Comparison of ENCODE assay signal across 14 cellular contexts in genomic region chr1:182761396-182762395, GRCh38. TPM values are rescaled to one million over a fixed set of nuclear protein-coding genes. Genes with fewer than 3 reads are reported as not detected.
DNase-seq lines count a peak whose midpoint lies in the region; ATAC-seq and TF ChIP-seq lines count a peak whose summit lies in the region.
"Had no signal": no experiment of that assay in that cellular context is flagged by ENCODE, and none has a peak within 500 bp of the region (broad histone marks: within the 10 kb centered on the region; RNA-seq: fewer than 3 reads in every experiment).

No MANE protein-coding gene starts in this region.

- H3K27me3 ChIP-seq in MG63 (no peaks in the 10 kb centered on the region), mammary epithelial cell (ENCODE audit: insufficient read depth, low read length) (no peaks in the 10 kb centered on the region)
- H3K27me3 ChIP-seq: dorsolateral prefrontal cortex had no signal

- no peak for ATAC-seq in activated T-cell treated with anti-CD3 and anti-CD28 coated beads, Interleukin-2, amount 50 U/mL, for 4 hours

- CTCF ChIA-PET in activated naive CD4-positive, alpha-beta T cell treated with anti-CD3 and anti-CD28 coated beads for 36 hours (lab: Charles Lee) = interaction anchor here (1.0 to 2.4 kb wide), 4 partner anchors 163 to 676 kb away, joined by 3 to 7 read pairs (median 4); no protein-coding TSS in a partner anchor
- CTCF ChIA-PET in mammary epithelial cell (lab: Charles Lee; ENCODE audit: low non-redundant PET) = no interaction called here

- no peak overlapping the region for H3K9ac ChIP-seq in mammary epithelial cell (ENCODE audit: insufficient read depth, low read length)

- H3K4me1 Mint-ChIP-seq in activated naive CD4-positive, alpha-beta T cell treated with anti-CD3 and anti-CD28 coated beads for 36 hours (ENCODE audit: low read depth) = peaks cover 11% of the 10 kb centered on the region
- no peaks in the 10 kb centered on the region for H3K4me1 Mint-ChIP-seq in activated T-cell treated with anti-CD3 and anti-CD28 coated beads, Interleukin-2, amount 50 U/mL, for 4 hours (ENCODE audit: low read depth)

- H4K20me1 ChIP-seq in mammary epithelial cell (ENCODE audit: insufficient read depth, low read length) = no peaks in the 10 kb centered on the region

- no peak overlapping the region for H3K4me3 Mint-ChIP-seq in activated naive CD4-positive, alpha-beta T cell treated with anti-CD3 and anti-CD28 coated beads for 36 hours
- H3K4me3 Mint-ChIP-seq in activated T-cell treated with anti-CD3 and anti-CD28 coated beads, Interleukin-2, amount 50 U/mL, for 4 hours = no peak overlapping the region

- peaks cover 7% of the 10 kb centered on the region for H3K27me3 Mint-ChIP-seq in activated naive CD4-positive, alpha-beta T cell treated with anti-CD3 and anti-CD28 coated beads for 36 hours (ENCODE audit: low read depth)
- peaks cover 5% of the 10 kb centered on the region for H3K27me3 Mint-ChIP-seq in activated T-cell treated with anti-CD3 and anti-CD28 coated beads, Interleukin-2, amount 50 U/mL, for 4 hours (ENCODE audit: low read depth)

- dilution Hi-C loops in mammary epithelial cell (cut with HindIII; ENCODE audit: low sequenced_read_pairs) = no loop called here

- peak overlapping the region; percentile 71 for H3K27ac ChIP-seq in mammary epithelial cell (ENCODE audit: insufficient read depth, low read depth, low read length)
- H3K27ac ChIP-seq: VCaP had no signal

- peaks cover 6% of the 10 kb centered on the region for H3K36me3 Mint-ChIP-seq in activated naive CD4-positive, alpha-beta T cell treated with anti-CD3 and anti-CD28 coated beads for 36 hours (ENCODE audit: low read depth)
- H3K36me3 Mint-ChIP-seq in activated T-cell treated with anti-CD3 and anti-CD28 coated beads, Interleukin-2, amount 50 U/mL, for 4 hours (ENCODE audit: insufficient read depth) = no peaks in the 10 kb centered on the region

- TF ChIP-seq CTCF in mammary epithelial cell (conservative IDR thresholded peaks at IDR 0.05 in 1 of 2, IDR thresholded peaks at IDR 0.05 in 1 of 2; ENCODE audit: extremely low read depth in 1 of 2, insufficient read depth in 1 of 2, low read depth in 1 of 2, low read length in 2 of 2) = no peak

- H3K4me3 ChIP-seq in MG63 (no peak overlapping the region), mammary epithelial cell (replicated peaks in 1 of 3; ENCODE audit: insufficient read depth in 1 of 3, low read depth in 2 of 3, low read length in 3 of 3) (no peak overlapping the region)
- H3K4me3 ChIP-seq: dorsolateral prefrontal cortex had no signal

- peak overlapping the region; percentile 86 for H2AFZ ChIP-seq in mammary epithelial cell (ENCODE audit: low read depth, low read length)

- no peak overlapping the region for H3K4me2 ChIP-seq in mammary epithelial cell (ENCODE audit: insufficient read depth, low read depth, low read length)

- H3K9me3 ChIP-seq in MG63 = no peaks in the 10 kb centered on the region
- peaks cover 12% of the 10 kb centered on the region for H3K9me3 ChIP-seq in mammary epithelial cell (replicated peaks; ENCODE audit: insufficient read depth, low read length)

- BruUV-seq in mammary epithelial cell (replicated peaks; lab: Mats Ljungman, UMichigan) = no TSS peak

- DNase-seq in activated naive CD4-positive, alpha-beta T cell treated with anti-CD3 and anti-CD28 coated beads for 36 hours = peak; percentile 48
- no peak for DNase-seq in activated naive CD4-positive, alpha-beta T cell treated with Interleukin-2 at 50 U/mL for 16 hours
- DNase-seq in MG63 (peak; percentile 23), mammary epithelial cell (peak; percentile 65), putamen (ENCODE audit: low spot score) (peak; percentile 52), NCI-H146 (lab: John Stamatoyannopoulos, UW) (no peak), HT-29 (ENCODE audit: low spot score) (no peak)
- DNase-seq in activated T-cell treated with anti-CD3 and anti-CD28 coated beads, Interleukin-2, amount 50 U/mL, for 4 hours = no peak
- DNase-seq: activated effector memory CD4-positive, alpha-beta T cell treated with Interleukin-2 at 50 U/mL for 16 hours; C1 segment of cervical spinal cord; NCI-H187; stimulated activated CD4-positive, alpha-beta T cell treated with anti-CD3 and anti-CD28 coated beads, Interleukin-4, amount 100 ng/mL, for 4 hours had no signal

- WGBS in mammary epithelial cell (ENCODE audit: low coverage, missing lambda C conversion rate) = 69% methylated on average over 4 of the region's 4 CpGs

- in situ Hi-C loops in mammary epithelial cell (cut with MboI; ENCODE audit: low sequenced_read_pairs in 2 of 2) = no loop called here

- no peaks in the 10 kb centered on the region for H3K79me2 ChIP-seq in mammary epithelial cell (ENCODE audit: insufficient read depth, low read length)

- intact Hi-C loops in activated naive CD4-positive, alpha-beta T cell treated with anti-CD3 and anti-CD28 coated beads for 36 hours (cut with micrococcal nuclease) = loop anchor here (1.0 kb wide), 1 partner anchor 78 kb away; the partner anchor contains the start of gene DHX9
- intact Hi-C loops in mammary epithelial cell (cut with micrococcal nuclease) = no loop called here

- peaks cover 10% of the 10 kb centered on the region for H3K4me1 ChIP-seq in mammary epithelial cell (ENCODE audit: insufficient read depth, low read length)

- H3K9me3 Mint-ChIP-seq in activated naive CD4-positive, alpha-beta T cell treated with anti-CD3 and anti-CD28 coated beads for 36 hours = peaks cover 6% of the 10 kb centered on the region
- peaks cover 6% of the 10 kb centered on the region for H3K9me3 Mint-ChIP-seq in activated T-cell treated with anti-CD3 and anti-CD28 coated beads, Interleukin-2, amount 50 U/mL, for 4 hours

- no peaks in the 10 kb centered on the region for H3K36me3 ChIP-seq in MG63
- no peaks in the 10 kb centered on the region for H3K36me3 ChIP-seq in mammary epithelial cell (ENCODE audit: insufficient read depth, low read length)

- H3K27ac Mint-ChIP-seq in activated naive CD4-positive, alpha-beta T cell treated with anti-CD3 and anti-CD28 coated beads for 36 hours = peak overlapping the region; percentile 74

RNA-seq across cellular contexts. Expression of gene NPL, which starts 27.9 kb away (rescaled TPM):
- total RNA-seq in activated naive CD4-positive, alpha-beta T cell treated with anti-CD3 and anti-CD28 coated beads for 36 hours = 1 to 10 TPM; 4.6 to 5.9 TPM
- total RNA-seq in MG63 (2014; rRNA removed; shearing (Covaris generic); ENCODE audit: low replicate concordance) = 2.3 and 6.8 TPM in 2 replicates
- total RNA-seq in mammary epithelial cell = 1 to 10 TPM; 3.3 to 4.3 TPM
- polyA plus RNA-seq in mammary epithelial cell = 2.0 TPM
- polyA minus RNA-seq in mammary epithelial cell = not detected
- 0.86 and 3.0 TPM in 2 replicates for total RNA-seq in HT-29 (2014; rRNA removed; shearing (Covaris generic))
- total RNA-seq in activated T-cell treated with anti-CD3 and anti-CD28 coated beads, Interleukin-2, amount 50 U/mL, for 4 hours = 10 to 100 TPM in 2 of 3 donors, 1 to 10 TPM in 1; 5.2 to 11.0 (median 10.4) TPM

Comparison
In these comparisons a context has a peak if more than half of its experiments do, and no peak if none do; other contexts are left out.
1. DNase-seq: peak in activated naive CD4-positive, alpha-beta T cell treated with anti-CD3 and anti-CD28 coated beads for 36 hours (single experiment), MG63 (single experiment), mammary epithelial cell (single experiment) and putamen (single experiment); none in activated naive CD4-positive, alpha-beta T cell treated with Interleukin-2 at 50 U/mL for 16 hours (single experiment), NCI-H146 (single experiment), HT-29 (single experiment) and activated T-cell treated with anti-CD3 and anti-CD28 coated beads, Interleukin-2, amount 50 U/mL, for 4 hours (single experiment).